ENCODE assay signal across 30 cellular contexts in genomic region chr1:42676534-42677087, GRCh38.
"Had no signal": no experiment of that assay in that cellular context is flagged by ENCODE, and none has a peak within 500 bp of the region (broad histone marks: within the 10 kb centered on the region; RNA-seq: fewer than 3 reads in every experiment).

No MANE protein-coding gene starts in this region.

- H3K27me3 ChIP-seq: ascending aorta, esophagus squamous epithelium, hepatocyte, ovary, sigmoid colon, suprapubic skin, tibial nerve had no signal

- H3K9me3 Mint-ChIP-seq: activated CD4-positive, alpha-beta T cell treated with anti-CD3 and anti-CD28 coated beads, Interleukin-2, amount 10 ng/mL, durations not matched to agents 24 days and 14 days; activated CD8-positive, alpha-beta T cell treated with anti-CD3 and anti-CD28 coated beads for 36 hours; activated naive CD4-positive, alpha-beta T cell treated with anti-CD3 and anti-CD28 coated beads, Interleukin-2, amount 10 ng/mL, durations not matched to agents 7 days and 5 days; activated naive CD8-positive, alpha-beta T cell treated with anti-CD3 and anti-CD28 coated beads, Interleukin-2, amount 10 ng/mL, durations not matched to agents 7 days and 5 days; activated T-helper 1 cell treated with anti-CD3 and anti-CD28 coated beads, Interleukin-12 subunit alpha, Interleukin-12 subunit beta, Interleukin-2, Interleukin-4 antibody, amounts not matched to agents 30 ng/mL and 10 ng/mL and 1 ng/mL, durations not matched to agents 14 hours and 24 hours and 36 hours; brain; dendritic cell treated with granulocyte-macrophage colony-stimulating factor and Interleukin-4, amounts not matched to agents 40 ng/mL and 50 ng/mL, for 4 days; naive thymus-derived CD4-positive, alpha-beta T cell had no signal

- DNase-seq: activated CD4-positive, alpha-beta T cell treated with anti-CD3 and anti-CD28 coated beads, Interleukin-2, amount 10 ng/mL, durations not matched to agents 24 days and 14 days; activated CD4-positive, CD25-positive, alpha-beta regulatory T cell treated with anti-CD3 and anti-CD28 coated beads, Interleukin-2, amount 50 U/mL, for 72 hours; activated CD8-positive, alpha-beta T cell treated with anti-CD3 and anti-CD28 coated beads for 36 hours; activated gamma-delta T cell; activated naive CD4-positive, alpha-beta T cell treated with anti-CD3 and anti-CD28 coated beads, Interleukin-2, amount 10 ng/mL, durations not matched to agents 7 days and 5 days; activated naive CD8-positive, alpha-beta T cell treated with anti-CD3 and anti-CD28 coated beads, Interleukin-2, amount 10 ng/mL, durations not matched to agents 7 days and 5 days; activated T-cell treated with anti-CD3 and anti-CD28 coated beads for 4 hours; central memory CD4-positive, alpha-beta T cell; esophagus squamous epithelium; foreskin melanocyte; islet precursor cell; midbrain; naive thymus-derived CD4-positive, alpha-beta T cell; ovary; sigmoid colon; small intestine; stimulated activated CD4-positive, alpha-beta T cell treated with anti-CD3 and anti-CD28 coated beads, Interleukin-4, amount 100 ng/mL, for 24 hours; stimulated activated CD8-positive, alpha-beta memory T cell treated with anti-CD3 and anti-CD28 coated beads, Interleukin-4, amount 100 ng/mL, for 48 hours; stimulated activated naive CD4-positive, alpha-beta T cell; T-helper 17 cell; T1000 had no signal

- H3K27me3 Mint-ChIP-seq: activated CD4-positive, alpha-beta T cell treated with anti-CD3 and anti-CD28 coated beads, Interleukin-2, amount 10 ng/mL, durations not matched to agents 24 days and 14 days; activated CD8-positive, alpha-beta T cell treated with anti-CD3 and anti-CD28 coated beads for 36 hours; activated naive CD4-positive, alpha-beta T cell treated with anti-CD3 and anti-CD28 coated beads, Interleukin-2, amount 10 ng/mL, durations not matched to agents 7 days and 5 days; activated naive CD8-positive, alpha-beta T cell treated with anti-CD3 and anti-CD28 coated beads, Interleukin-2, amount 10 ng/mL, durations not matched to agents 7 days and 5 days; dendritic cell treated with granulocyte-macrophage colony-stimulating factor and Interleukin-4, amounts not matched to agents 40 ng/mL and 50 ng/mL, for 4 days; naive thymus-derived CD4-positive, alpha-beta T cell; progenitor cell of endocrine pancreas; T-helper 17 cell had no signal

- H2AFZ ChIP-seq: hepatocyte had no signal

- ATAC-seq: activated CD8-positive, alpha-beta T cell treated with anti-CD3 and anti-CD28 coated beads for 36 hours; naive thymus-derived CD4-positive, alpha-beta T cell; T-helper 17 cell had no signal

- H3K27ac Mint-ChIP-seq: activated CD4-positive, alpha-beta T cell treated with anti-CD3 and anti-CD28 coated beads, Interleukin-2, amount 10 ng/mL, durations not matched to agents 24 days and 14 days; activated CD8-positive, alpha-beta T cell treated with anti-CD3 and anti-CD28 coated beads for 36 hours; activated naive CD4-positive, alpha-beta T cell treated with anti-CD3 and anti-CD28 coated beads, Interleukin-2, amount 10 ng/mL, durations not matched to agents 7 days and 5 days; activated naive CD8-positive, alpha-beta T cell treated with anti-CD3 and anti-CD28 coated beads, Interleukin-2, amount 10 ng/mL, durations not matched to agents 7 days and 5 days; activated T-helper 1 cell treated with anti-CD3 and anti-CD28 coated beads, Interleukin-12 subunit alpha, Interleukin-12 subunit beta, Interleukin-2, Interleukin-4 antibody, amounts not matched to agents 30 ng/mL and 10 ng/mL and 1 ng/mL, durations not matched to agents 14 hours and 24 hours and 36 hours; brain; dendritic cell treated with granulocyte-macrophage colony-stimulating factor and Interleukin-4, amounts not matched to agents 40 ng/mL and 50 ng/mL, for 4 days; naive thymus-derived CD4-positive, alpha-beta T cell; progenitor cell of endocrine pancreas had no signal

- H3K4me2 ChIP-seq: hepatocyte had no signal

- H3K4me3 ChIP-seq: ascending aorta, esophagus squamous epithelium, hepatocyte, ovary, sigmoid colon, suprapubic skin, tibial nerve had no signal

- H3K4me3 Mint-ChIP-seq: activated CD4-positive, alpha-beta T cell treated with anti-CD3 and anti-CD28 coated beads, Interleukin-2, amount 10 ng/mL, durations not matched to agents 24 days and 14 days; activated CD8-positive, alpha-beta T cell treated with anti-CD3 and anti-CD28 coated beads for 36 hours; activated naive CD4-positive, alpha-beta T cell treated with anti-CD3 and anti-CD28 coated beads, Interleukin-2, amount 10 ng/mL, durations not matched to agents 7 days and 5 days; activated naive CD8-positive, alpha-beta T cell treated with anti-CD3 and anti-CD28 coated beads, Interleukin-2, amount 10 ng/mL, durations not matched to agents 7 days and 5 days; activated T-helper 1 cell treated with anti-CD3 and anti-CD28 coated beads, Interleukin-12 subunit alpha, Interleukin-12 subunit beta, Interleukin-2, Interleukin-4 antibody, amounts not matched to agents 30 ng/mL and 10 ng/mL and 1 ng/mL, durations not matched to agents 14 hours and 24 hours and 36 hours; brain; dendritic cell treated with granulocyte-macrophage colony-stimulating factor and Interleukin-4, amounts not matched to agents 40 ng/mL and 50 ng/mL, for 4 days; naive thymus-derived CD4-positive, alpha-beta T cell; T-helper 17 cell had no signal

- H3K9me3 ChIP-seq: ascending aorta, esophagus squamous epithelium, ovary, sigmoid colon, suprapubic skin, tibial nerve had no signal

- H3K36me3 ChIP-seq: ovary had no signal

- H3K27ac ChIP-seq: ascending aorta, epithelial cell of prostate, esophagus squamous epithelium, hepatocyte, ovary, sigmoid colon, suprapubic skin, tibial nerve had no signal
